Comparison of ENCODE assay signal across 25 cellular contexts in genomic region chr13:30859326-30859725, GRCh38. TPM values are rescaled to one million over a fixed set of nuclear protein-coding genes. Genes with fewer than 3 reads are reported as not detected.
DNase-seq lines count a peak whose midpoint lies in the region; ATAC-seq, FAIRE-seq and TF ChIP-seq lines count a peak whose summit lies in the region.
"Had no signal": no experiment of that assay in that cellular context is flagged by ENCODE, and none has a peak within 500 bp of the region (broad histone marks: within the 10 kb centered on the region; RNA-seq: fewer than 3 reads in every experiment).

No MANE protein-coding gene starts in this region.

- POLR2A ChIA-PET in MCF 10A (lab: Yijun Ruan, JAX): no interaction called here

- H4K91ac ChIP-seq in neuronal stem cell (ENCODE audit: low read depth, low read length, poor library complexity): no peak overlapping the region

- no peak overlapping the region for H3K4me2 ChIP-seq in neuronal stem cell (ENCODE audit: insufficient read depth, low read length, poor library complexity, severe bottlenecking)

- H3K27me3 ChIP-seq in neuronal stem cell (ENCODE audit: control insufficient read depth in 3 of 3, insufficient read depth in 3 of 3, low read depth in 1 of 3, low read length in 3 of 3): peaks cover 0 to 2% (median 0%) of the 10 kb centered on the region in 3 experiments
- H3K27me3 ChIP-seq: esophagus muscularis mucosa, gastrocnemius medialis, thyroid gland had no signal

- no peak overlapping the region for H3K9ac ChIP-seq in neuronal stem cell (ENCODE audit: low read depth, low read length, poor library complexity)

- no peak overlapping the region for H3K4ac ChIP-seq in neuronal stem cell (ENCODE audit: low read length)

- no peaks in the 10 kb centered on the region for H3K79me1 ChIP-seq in neuronal stem cell (ENCODE audit: low read depth, low read length)

- DNase-seq in T47D (ENCODE audit: low read depth in 1 of 2, low spot score in 1 of 2) (peak; percentile 19 to 71), MCF 10A (ENCODE audit: unreplicated experiment) (no peak), neuronal stem cell (ENCODE audit: low spot score) (no peak), left lobe of liver (ENCODE audit: low spot score) (no peak), coronary artery (ENCODE audit: low spot score) (no peak), NCI-H1694 (lab: John Stamatoyannopoulos, UW) (no peak), NCI-H1436 (lab: John Stamatoyannopoulos, UW) (no peak)
- DNase-seq: 8988T; activated CD8-positive, alpha-beta T cell treated with anti-CD3 and anti-CD28 coated beads for 36 hours; AML-193; CD8-positive, alpha-beta T cell; effector CD4-positive, alpha-beta T cell; gastrocnemius medialis; GDM1; KG1; naive thymus-derived CD4-positive, alpha-beta T cell; stimulated activated CD4-positive, alpha-beta T cell treated with anti-CD3 and anti-CD28 coated beads, Interleukin-2, amount 100 ng/mL, for 24 hours; stimulated activated naive B cell treated with anti-CD40 and anti-IgM and Interleukin-4, amounts not matched to agents 10 μg/mL and 1 μg/mL and 100 μg/mL, for 72 hours; T1000; thyroid gland had no signal

- H3K23ac ChIP-seq in neuronal stem cell (ENCODE audit: low read depth, low read length, poor library complexity): no peak overlapping the region

- H3K4me3 ChIP-seq in neuronal stem cell (ENCODE audit: low read length in 2 of 2): no peak overlapping the region
- no peak overlapping the region for H3K4me3 ChIP-seq in coronary artery
- H3K4me3 ChIP-seq: esophagus muscularis mucosa, gastrocnemius medialis, HAP-1, thyroid gland had no signal

- ATAC-seq in left lobe of liver: no peak
- ATAC-seq: activated CD4-positive, CD25-positive, alpha-beta regulatory T cell treated with anti-CD3 and anti-CD28 coated beads, Interleukin-2, amount 50 U/mL, for 24 hours; activated CD8-positive, alpha-beta T cell treated with anti-CD3 and anti-CD28 coated beads for 36 hours; CD8-positive, alpha-beta T cell; gastrocnemius medialis; naive thymus-derived CD4-positive, alpha-beta T cell; stimulated activated naive B cell treated with anti-CD40 and anti-IgM and Interleukin-4, amounts not matched to agents 10 μg/mL and 1 μg/mL and 100 μg/mL, for 72 hours had no signal

- H3K4me1 ChIP-seq in neuronal stem cell (ENCODE audit: control insufficient read depth in 2 of 2, insufficient read depth in 1 of 2, low read depth in 1 of 2, low read length in 2 of 2): peaks cover 22 to 24% of the 10 kb centered on the region in 2 donors
- H3K4me1 ChIP-seq: HAP-1 had no signal

- BruUV-seq in MCF 10A (replicated peaks; lab: Mats Ljungman, UMichigan): no TSS peak

- H2AFZ ChIP-seq in neuronal stem cell (ENCODE audit: low read length): peak overlapping the region; percentile 34

- no peak overlapping the region for H2AK5ac ChIP-seq in neuronal stem cell (ENCODE audit: low read depth, low read length)

- TF ChIP-seq CTCF in MCF 10A (IDR thresholded peaks at IDR 0.05; ENCODE audit: unreplicated experiment): no peak
- no peak for TF ChIP-seq CTCF in coronary artery (IDR thresholded peaks at IDR 0.05)

- no CpG with 5 or more reads among the region's 5 CpGs for WGBS in neuronal stem cell (ENCODE audit: extremely low coverage in 2 of 2, insufficient read length in 2 of 2, insufficient replicate concordance in 1 of 2), 2 donors

- intact Hi-C loops in MCF 10A (cut with micrococcal nuclease): no loop called here

- H3K27me3 Mint-ChIP-seq in MCF 10A (ENCODE audit: insufficient read depth, unreplicated experiment): no peaks in the 10 kb centered on the region

- H3K4me1 Mint-ChIP-seq in MCF 10A (ENCODE audit: insufficient read depth, unreplicated experiment): peaks cover 8% of the 10 kb centered on the region
- H3K4me1 Mint-ChIP-seq: naive thymus-derived CD4-positive, alpha-beta T cell; stimulated activated naive B cell treated with anti-CD40 and anti-IgM and Interleukin-4, amounts not matched to agents 10 μg/mL and 1 μg/mL and 100 μg/mL, for 72 hours had no signal

- no peaks in the 10 kb centered on the region for H3K36me3 Mint-ChIP-seq in MCF 10A (ENCODE audit: insufficient read depth, unreplicated experiment)
- H3K36me3 Mint-ChIP-seq: CD8-positive, alpha-beta T cell; naive thymus-derived CD4-positive, alpha-beta T cell had no signal

- no peaks in the 10 kb centered on the region for H3K36me3 ChIP-seq in neuronal stem cell (replicated peaks in 1 of 2; ENCODE audit: control insufficient read depth in 2 of 2, insufficient read depth in 2 of 2, low read length in 2 of 2)
- H3K36me3 ChIP-seq: esophagus muscularis mucosa, gastrocnemius medialis, HAP-1, thyroid gland had no signal

- H2BK15ac ChIP-seq in neuronal stem cell (ENCODE audit: low read length): no peak overlapping the region

- H3K27ac ChIP-seq in neuronal stem cell (replicated peaks; ENCODE audit: low read length): peak overlapping the region; percentile 37
- H3K27ac ChIP-seq in coronary artery: no peak overlapping the region
- H3K27ac ChIP-seq: esophagus muscularis mucosa, gastrocnemius medialis, thyroid gland had no signal

- H3K9me3 Mint-ChIP-seq in MCF 10A (ENCODE audit: unreplicated experiment): no peaks in the 10 kb centered on the region
- H3K9me3 Mint-ChIP-seq: activated CD8-positive, alpha-beta T cell treated with anti-CD3 and anti-CD28 coated beads for 36 hours; CD8-positive, alpha-beta T cell had no signal

- CTCF ChIA-PET in MCF 10A (lab: Yijun Ruan, JAX): no interaction called here

- no peak overlapping the region for H3K27ac Mint-ChIP-seq in MCF 10A (ENCODE audit: low read depth, unreplicated experiment)
- H3K27ac Mint-ChIP-seq: activated CD8-positive, alpha-beta T cell treated with anti-CD3 and anti-CD28 coated beads for 36 hours; CD8-positive, alpha-beta T cell; progenitor cell of endocrine pancreas; stimulated activated naive B cell treated with anti-CD40 and anti-IgM and Interleukin-4, amounts not matched to agents 10 μg/mL and 1 μg/mL and 100 μg/mL, for 72 hours had no signal

- peaks cover 2 to 5% of the 10 kb centered on the region in 2 donors for H3K9me3 ChIP-seq in neuronal stem cell (replicated peaks in 1 of 2; ENCODE audit: control insufficient read depth in 2 of 2, insufficient read depth in 1 of 2, low read depth in 1 of 2, low read length in 2 of 2)
- H3K9me3 ChIP-seq: gastrocnemius medialis, HAP-1, thyroid gland had no signal

- H2BK5ac ChIP-seq in neuronal stem cell (ENCODE audit: low read length): no peak overlapping the region

- in situ Hi-C loops in T47D (cut with HindIII; ENCODE audit: low pct_unique_long_range_greater_than_20kb, low sequenced_read_pairs): no loop called here

- H3K4me3 Mint-ChIP-seq in MCF 10A (ENCODE audit: unreplicated experiment): no peak overlapping the region
- H3K4me3 Mint-ChIP-seq: activated CD8-positive, alpha-beta T cell treated with anti-CD3 and anti-CD28 coated beads for 36 hours; CD8-positive, alpha-beta T cell; naive thymus-derived CD4-positive, alpha-beta T cell; stimulated activated naive B cell treated with anti-CD40 and anti-IgM and Interleukin-4, amounts not matched to agents 10 μg/mL and 1 μg/mL and 100 μg/mL, for 72 hours had no signal

- no peak overlapping the region for H2BK120ac ChIP-seq in neuronal stem cell (ENCODE audit: low read depth, low read length)

- H2BK12ac ChIP-seq in neuronal stem cell (ENCODE audit: low read length): no peak overlapping the region

- peak; percentile 71 for FAIRE-seq in islet of Langerhans (lab: Jason Lieb, UNC)

- H3K14ac ChIP-seq in neuronal stem cell (ENCODE audit: low read length): no peak overlapping the region

- H4K8ac ChIP-seq in neuronal stem cell (ENCODE audit: low read depth, low read length): no peak overlapping the region

- peak overlapping the region; percentile 15 for H3K18ac ChIP-seq in neuronal stem cell (ENCODE audit: low read length)

RNA-seq across cellular contexts. Expression of gene MEDAG, which starts 46.7 kb away (rescaled TPM):
- total RNA-seq in MCF 10A (2022) (not detected in 2 replicates), left lobe of liver (0.18 TPM)
- polyA plus RNA-seq in neuronal stem cell (2013, experiment 1 of 2): 0.31 TPM
- polyA plus RNA-seq in neuronal stem cell (2013, experiment 2 of 2): 0.18 TPM
- total RNA-seq: activated CD8-positive, alpha-beta T cell treated with anti-CD3 and anti-CD28 coated beads for 36 hours; CD8-positive, alpha-beta T cell; progenitor cell of endocrine pancreas had no signal

Comparison
In these comparisons a context has a peak if more than half of its experiments do, and no peak if none do; other contexts are left out.
1. DNase-seq: peak in T47D (2 of 2); none in MCF 10A (single experiment), neuronal stem cell (single experiment), left lobe of liver (single experiment), coronary artery (single experiment), NCI-H1694 (single experiment) and NCI-H1436 (single experiment).